In the genomic region with DNA sequence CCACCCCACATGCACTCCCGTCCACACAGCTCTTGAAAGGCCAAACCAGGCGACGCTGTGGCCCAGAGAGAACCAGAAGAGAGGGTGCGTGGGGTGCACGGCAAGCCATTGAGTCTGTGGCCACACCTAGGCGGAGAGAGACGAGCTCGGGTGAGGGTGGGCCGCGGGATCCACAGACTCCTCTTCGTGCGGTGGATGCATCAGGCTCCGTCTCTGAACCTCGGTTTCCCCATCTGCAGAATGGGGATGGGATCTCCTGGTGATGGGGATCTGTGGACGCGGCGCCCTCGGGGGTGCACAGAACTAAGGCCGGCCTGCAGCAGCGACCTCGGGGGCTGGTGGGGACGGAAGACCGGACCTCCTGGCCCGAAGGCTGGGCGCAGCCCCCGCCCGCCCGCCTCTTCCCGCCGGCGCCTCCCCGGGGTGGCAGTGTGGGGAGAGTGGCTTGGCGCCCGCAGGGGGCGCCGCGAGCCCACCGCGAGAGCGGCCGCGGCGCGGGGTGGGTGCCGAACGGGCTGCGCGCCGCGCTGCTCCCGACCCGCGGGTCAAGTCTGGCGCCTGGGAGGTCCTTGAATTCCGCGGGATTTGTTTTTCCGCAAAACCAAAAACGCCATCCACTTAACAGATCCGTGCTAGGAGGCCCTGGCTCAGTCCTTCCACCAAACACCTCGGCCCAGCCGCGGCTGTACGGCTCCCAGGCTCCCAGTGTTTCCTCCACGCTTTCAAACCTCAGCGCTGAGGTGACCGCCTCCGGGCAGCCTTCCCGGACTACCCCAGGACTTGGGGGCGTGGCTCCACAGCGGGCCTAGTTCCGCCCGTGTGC, we compare ENCODE assay signal across 8 cellular contexts. TPM values are rescaled to one million over a fixed set of nuclear protein-coding genes. Genes with fewer than 3 reads are reported as not detected.
DNase-seq lines count a peak whose midpoint lies in the region; ATAC-seq and TF ChIP-seq lines count a peak whose summit lies in the region.

No MANE protein-coding gene starts in this region.

- POLR2A ChIA-PET in naive thymus-derived CD4-positive, alpha-beta T cell (lab: Charles Lee) = no interaction called here

- H3K4me1 Mint-ChIP-seq in naive thymus-derived CD4-positive, alpha-beta T cell = peaks cover 0 to 14% (median 10%) of the 10 kb centered on the region in 7 donors

- H3K4me1 ChIP-seq in BLaER1 = no peaks in the 10 kb centered on the region
- peaks cover 0 to 8% of the 10 kb centered on the region in 2 donors for H3K4me1 ChIP-seq in naive thymus-derived CD4-positive, alpha-beta T cell (ENCODE audit: control insufficient read depth in 2 of 2, insufficient read depth in 2 of 2, low read length in 2 of 2)
- H3K4me1 ChIP-seq in uterus = no peaks in the 10 kb centered on the region

- H3K4me2 ChIP-seq in BLaER1 = peak overlapping the region; percentile 84

- peak; percentile 37 to 76 (median 66) for TF ChIP-seq CTCF in uterus (IDR thresholded peaks at IDR 0.05)

- H3K27ac ChIP-seq in BLaER1 (no peak overlapping the region), uterus (peak overlapping the region in 1 of 2 donors; percentile 31)
- no peak overlapping the region for H3K27ac ChIP-seq in naive thymus-derived CD4-positive, alpha-beta T cell (ENCODE audit: low read depth, low read length)

- peak; percentile 66 for ATAC-seq in GM19455 (IDR thresholded peaks at IDR 0.05; ENCODE audit: unreplicated experiment)
- peak; percentile 84 for ATAC-seq in naive thymus-derived CD4-positive, alpha-beta T cell
- ATAC-seq in HG02610 (IDR thresholded peaks at IDR 0.05; ENCODE audit: unreplicated experiment) = no peak

- no peaks in the 10 kb centered on the region for H3K36me3 ChIP-seq in BLaER1
- H3K36me3 ChIP-seq in naive thymus-derived CD4-positive, alpha-beta T cell (ENCODE audit: control insufficient read depth in 2 of 3, insufficient read depth in 3 of 3, low read length in 3 of 3) = no peaks in the 10 kb centered on the region
- H3K36me3 ChIP-seq in uterus = no peaks in the 10 kb centered on the region

- TF ChIP-seq POLR2A in uterus (IDR thresholded peaks at IDR 0.05) = no peak

- H3K27me3 ChIP-seq in BLaER1 = peaks cover 6% of the 10 kb centered on the region; the same call in 1 of the 2 replicates
- no peaks in the 10 kb centered on the region for H3K27me3 ChIP-seq in naive thymus-derived CD4-positive, alpha-beta T cell (ENCODE audit: control insufficient read depth in 2 of 2, insufficient read depth in 2 of 2, low read length in 2 of 2)
- H3K27me3 ChIP-seq in uterus = no peaks in the 10 kb centered on the region

- peak overlapping the region; percentile 27 for H3K9ac ChIP-seq in BLaER1

- H3K4me3 Mint-ChIP-seq in naive thymus-derived CD4-positive, alpha-beta T cell = peak overlapping the region; percentile 75 to 90 (median 81)

- H3K4me3 ChIP-seq in BLaER1 (peak overlapping the region; percentile 66), uterus (peak overlapping the region; percentile 26 to 39)
- H3K4me3 ChIP-seq in naive thymus-derived CD4-positive, alpha-beta T cell (ENCODE audit: low read length) = peak overlapping the region; percentile 61

- peak overlapping the region in 3 of 9 donors; percentile 46 to 81 (median 67) for H3K27ac Mint-ChIP-seq in naive thymus-derived CD4-positive, alpha-beta T cell

- peaks cover 32 to 38% (median 35%) of the 10 kb centered on the region in 5 donors for H3K27me3 Mint-ChIP-seq in naive thymus-derived CD4-positive, alpha-beta T cell

- peak; percentile 13 for DNase-seq in NCI-H2227 treated with DMSO at 0.1 percent for 48 hours (lab: John Stamatoyannopoulos, UW)
- peak; percentile 51 to 63 for DNase-seq in activated T-cell treated with anti-CD3 and anti-CD28 coated beads, Interleukin-2, amount 50 U/mL, for 48 hours
- peak; percentile 32 for DNase-seq in fibroblast of peridontal ligament (ENCODE audit: extremely low read depth)
- peak in 7 of 9 donors; percentile 12 to 44 (median 25) for DNase-seq in naive thymus-derived CD4-positive, alpha-beta T cell
- DNase-seq in uterus = peak in 1 of 2 donors; percentile 56

- H3K9me3 Mint-ChIP-seq in naive thymus-derived CD4-positive, alpha-beta T cell = no peaks in the 10 kb centered on the region

- no peaks in the 10 kb centered on the region for H3K36me3 Mint-ChIP-seq in naive thymus-derived CD4-positive, alpha-beta T cell

- no peaks in the 10 kb centered on the region for H4K20me1 ChIP-seq in BLaER1

- CTCF ChIA-PET in naive thymus-derived CD4-positive, alpha-beta T cell (lab: Charles Lee) = interaction anchor here (0.9 to 1.9 kb wide), 2 partner anchors 75 to 88 kb away, joined by 4 to 5 read pairs; no protein-coding TSS in a partner anchor

- H3K9me3 ChIP-seq in BLaER1 (no peaks in the 10 kb centered on the region), uterus (no peaks in the 10 kb centered on the region)
- no peaks in the 10 kb centered on the region for H3K9me3 ChIP-seq in naive thymus-derived CD4-positive, alpha-beta T cell (ENCODE audit: control insufficient read depth in 2 of 3, low read length in 3 of 3)

- intact Hi-C loops in naive thymus-derived CD4-positive, alpha-beta T cell (cut with micrococcal nuclease) = loop anchor here (1.0 to 5.0 kb wide), 3 partner anchors 74 to 476 kb away; no protein-coding TSS in a partner anchor
- intact Hi-C loops in uterus (cut with DNase I; ENCODE audit: low total_unique reads) = no loop called here

RNA-seq across cellular contexts. Expression of gene ADPGK, which starts 13.2 kb away (rescaled TPM):
- total RNA-seq in naive thymus-derived CD4-positive, alpha-beta T cell = 100 to 1,000 TPM in 1 of 5 experiments, 10 to 100 TPM in 4; 96.2 to 129 (median 98.2) TPM
- polyA plus RNA-seq in naive thymus-derived CD4-positive, alpha-beta T cell = 100 to 1,000 TPM in 1 of 2 donors, 10 to 100 TPM in 1; 79.8 to 107 TPM
- total RNA-seq in uterus = 10 to 100 TPM; 17.1 to 87.6 (median 54.8) TPM
